8 cellular contexts compared by ENCODE assay signal in genomic region chr17:13601317-13601775, GRCh38. TPM values are rescaled to one million over a fixed set of nuclear protein-coding genes. Genes with fewer than 3 reads are reported as not detected.
DNase-seq lines count a peak whose midpoint lies in the region; ATAC-seq and TF ChIP-seq lines count a peak whose summit lies in the region.

No MANE protein-coding gene starts in this region.

- H2AK5ac ChIP-seq in mesendoderm (ENCODE audit: low read length) = no peak overlapping the region

- H3K23ac ChIP-seq in mesendoderm (ENCODE audit: low read length) = peak overlapping the region; percentile 59

- H3K36me3 ChIP-seq in colonic mucosa = no peaks in the 10 kb centered on the region
- H3K36me3 ChIP-seq in mesendoderm (ENCODE audit: control insufficient read depth, insufficient read depth, low read length) = no peaks in the 10 kb centered on the region
- H3K36me3 ChIP-seq in upper lobe of right lung = no peaks in the 10 kb centered on the region

- no peak overlapping the region for H3K27ac Mint-ChIP-seq in CD14-positive monocyte

- H2BK5ac ChIP-seq in mesendoderm (ENCODE audit: low read length) = no peak overlapping the region

- H3K9me3 ChIP-seq in colonic mucosa (no peaks in the 10 kb centered on the region), upper lobe of right lung (no peaks in the 10 kb centered on the region)

- H3K79me2 ChIP-seq in mesendoderm (ENCODE audit: control insufficient read depth, insufficient read depth, low read length) = peaks cover 6% of the 10 kb centered on the region

- H3K4me2 ChIP-seq in mesendoderm (ENCODE audit: low read length) = peak overlapping the region; percentile 64

- peak overlapping the region; percentile 25 for H3K4ac ChIP-seq in mesendoderm (ENCODE audit: low read depth, low read length)

- WGBS in mesendoderm (ENCODE audit: extremely low coverage, insufficient coverage, low lambda C conversion rate) = no CpG with 5 or more reads among the region's 48 CpGs

- H3K4me3 ChIP-seq in colonic mucosa (peak overlapping the region; percentile 25), mesendoderm (ENCODE audit: low read length) (peak overlapping the region; percentile 76), upper lobe of right lung (peak overlapping the region; percentile 45)

- no peak overlapping the region for H4K5ac ChIP-seq in mesendoderm (ENCODE audit: low read length)

- H3K36me3 Mint-ChIP-seq in CD14-positive monocyte = peaks cover 0 to 6% of the 10 kb centered on the region in 2 donors

- peaks cover 0 to 8% (median 2%) of the 10 kb centered on the region in 7 donors for H3K9me3 Mint-ChIP-seq in CD14-positive monocyte

- intact Hi-C loops in colonic mucosa (cut with DNase I) = no loop called here
- intact Hi-C loops in upper lobe of right lung (cut with DNase I) = no loop called here
- intact Hi-C loops in sciatic nerve (cut with DNase I) = no loop called here
- intact Hi-C loops in CD14-positive monocyte (cut with micrococcal nuclease) = no loop called here

- TF ChIP-seq CTCF in colonic mucosa (IDR thresholded peaks at IDR 0.05) (no peak), upper lobe of right lung (IDR thresholded peaks at IDR 0.05) (no peak), CD14-positive monocyte (IDR thresholded peaks at IDR 0.05) (no peak)

- no peak overlapping the region for H2BK15ac ChIP-seq in mesendoderm (replicated peaks; ENCODE audit: low read depth)

- H3K27ac ChIP-seq in colonic mucosa (no peak overlapping the region), mesendoderm (ENCODE audit: low read depth, low read length) (no peak overlapping the region), upper lobe of right lung (no peak overlapping the region)

- peaks cover 50 to 77% (median 57%) of the 10 kb centered on the region in 3 donors for H3K27me3 Mint-ChIP-seq in CD14-positive monocyte (ENCODE audit: low read depth in 3 of 3)

- H2BK120ac ChIP-seq in mesendoderm (ENCODE audit: low read depth, low read length) = no peak overlapping the region

- H4K8ac ChIP-seq in mesendoderm (ENCODE audit: low read depth, low read length) = no peak overlapping the region

- H3K4me1 ChIP-seq in colonic mucosa (no peaks in the 10 kb centered on the region), mesendoderm (ENCODE audit: control insufficient read depth, low read depth, low read length) (peaks cover 2% of the 10 kb centered on the region), upper lobe of right lung (peaks cover 19% of the 10 kb centered on the region)

- H3K27me3 ChIP-seq in colonic mucosa (peaks cover 27% of the 10 kb centered on the region), mesendoderm (ENCODE audit: insufficient read depth, low read length, poor library complexity) (no peaks in the 10 kb centered on the region), upper lobe of right lung (peaks cover 58% of the 10 kb centered on the region)

- peak; percentile 5 for DNase-seq in activated naive CD4-positive, alpha-beta T cell treated with Interleukin-2 at 50 U/mL for 16 hours
- DNase-seq in activated naive CD4-positive, alpha-beta T cell (lab: John Stamatoyannopoulos, UW) = no peak
- no peak for DNase-seq in colonic mucosa
- DNase-seq in mesendoderm = no peak
- no peak for DNase-seq in upper lobe of right lung
- DNase-seq in A172 (ENCODE audit: low spot score) = no peak
- no peak for DNase-seq in sciatic nerve (ENCODE audit: low spot score)
- DNase-seq in CD14-positive monocyte (ENCODE audit: low spot score) = no peak

- peak overlapping the region in 1 of 2 donors; percentile 64 for H3K4me3 Mint-ChIP-seq in CD14-positive monocyte

- H3K79me1 ChIP-seq in mesendoderm (ENCODE audit: low read length) = peaks cover 4% of the 10 kb centered on the region

- peak overlapping the region; percentile 95 for H3K56ac ChIP-seq in mesendoderm (ENCODE audit: low read length)

- H3K18ac ChIP-seq in mesendoderm (ENCODE audit: low read length) = peak overlapping the region; percentile 24

- H3K4me1 Mint-ChIP-seq in CD14-positive monocyte = peaks cover 3% of the 10 kb centered on the region

- ATAC-seq in upper lobe of right lung (peak; percentile 37), sciatic nerve (no peak)

- H3K9ac ChIP-seq in colonic mucosa (ENCODE audit: low read depth in 2 of 2, low read length in 2 of 2) (peak overlapping the region in 1 of 2 donors; percentile 12), mesendoderm (ENCODE audit: low read length) (peak overlapping the region; percentile 84)

RNA-seq across cellular contexts. Expression of gene HS3ST3A1, which starts 0.4 kb away (rescaled TPM):
- total RNA-seq in colonic mucosa = under 1 TPM; 0.48 to 0.91 TPM
- 12.0 TPM for polyA plus RNA-seq in mesendoderm (2013, experiment 1 of 2)
- polyA plus RNA-seq in mesendoderm (2013, experiment 2 of 2) = 10.6 TPM
- 0.93 TPM for total RNA-seq in upper lobe of right lung
- 139 and 149 TPM in 2 replicates for total RNA-seq in A172 (2014; rRNA removed; shearing (Covaris generic))
- 1.0 TPM for total RNA-seq in sciatic nerve
- not detected for polyA plus RNA-seq in CD14-positive monocyte

Comparison
In these comparisons a context has a peak if more than half of its experiments do, and no peak if none do; other contexts are left out.
1. H3K4me3 ChIP-seq: peak in every context shown above with its lines; median percentile 76 in mesendoderm; 45 in upper lobe of right lung; 25 in colonic mucosa.
2. RNA of gene HS3ST3A1, which starts 0.4 kb away (total RNA-seq): 139 to 149 TPM in A172; 1.0 TPM in sciatic nerve (single experiment), 0.93 TPM in upper lobe of right lung (single experiment) and 0.48 to 0.91 TPM in colonic mucosa; every median in the first group is over 10 times any median in the second.